Comparison of ENCODE assay signal across 1 cellular context in genomic region chr1:93846151-93846928, GRCh38.
TF ChIP-seq lines count a peak whose summit lies in the region.

No MANE protein-coding gene starts in this region.

TF ChIP-seq in HEK293, 187 proteins besides CTCF, POLR2A, EP300 and RAD21 (continued from another document and continues in another):
- TF ChIP-seq HIC1 (tag by site-specific recombination; IDR thresholded peaks at IDR 0.05) (peak; percentile 58), ZNF600 (tag by site-specific recombination; IDR thresholded peaks at IDR 0.05) (peak; percentile 68), ZBTB49 (tag by site-specific recombination; IDR thresholded peaks at IDR 0.05; ENCODE audit: low read depth) (no peak), ZNF24 (tag by site-specific recombination; IDR thresholded peaks at IDR 0.05) (no peak; the same call in 1 of the 2 replicates), ZNF302 (tag by site-specific recombination; IDR thresholded peaks at IDR 0.05; ENCODE audit: low read depth) (no peak), INSM2 (tag by site-specific recombination; IDR thresholded peaks at IDR 0.05) (no peak), KLF1 (tag by site-specific recombination; IDR thresholded peaks at IDR 0.05) (peak; percentile 78), KLF16 (tag by site-specific recombination; IDR thresholded peaks at IDR 0.05) (no peak; the same call in 1 of the 2 replicates), GLIS2 (tag by site-specific recombination; IDR thresholded peaks at IDR 0.05) (peak; percentile 22; the same call in 1 of the 2 replicates), ZNF610 (tag by site-specific recombination; IDR thresholded peaks at IDR 0.05; ENCODE audit: borderline replicate concordance) (no peak), ZFP41 (tag by site-specific recombination; IDR thresholded peaks at IDR 0.05; ENCODE audit: borderline replicate concordance) (no peak), ZNF555 (tag by site-specific recombination; conservative IDR thresholded peaks at IDR 0.05) (no peak), ZNF692 (tag by site-specific recombination; IDR thresholded peaks at IDR 0.05) (0 out of 2 replicates have a peak, but pooled peaks have one; percentile 19), ZNF416 (tag by site-specific recombination; IDR thresholded peaks at IDR 0.05) (no peak), ZNF596 (tag by site-specific recombination; IDR thresholded peaks at IDR 0.05) (no peak), ZNF335 (tag by site-specific recombination; conservative IDR thresholded peaks at IDR 0.05) (peak; percentile 62), PBX3 (CRISPR knock-in tag; IDR thresholded peaks at IDR 0.05) (no peak; the same call in 1 of the 2 replicates), SP3 (tag by site-specific recombination; IDR thresholded peaks at IDR 0.05) (peak; percentile 66), EGR2 (tag by site-specific recombination; IDR thresholded peaks at IDR 0.05; ENCODE audit: low read depth) (peak; percentile 67), KLF10 (tag by site-specific recombination; IDR thresholded peaks at IDR 0.05) (peak; percentile 77; the same call in 1 of the 2 replicates), ZNF747 (tag by site-specific recombination; IDR thresholded peaks at IDR 0.05) (no peak), ZXDB (tag by site-specific recombination; IDR thresholded peaks at IDR 0.05) (peak; percentile 99), ZNF175 (tag by site-specific recombination; IDR thresholded peaks at IDR 0.05) (no peak), ZEB2 (tag by site-specific recombination; IDR thresholded peaks at IDR 0.05) (peak; percentile 83; the same call in 1 of the 2 replicates), ZNF174 (tag by site-specific recombination; IDR thresholded peaks at IDR 0.05) (no peak), ZNF221 (tag by site-specific recombination; IDR thresholded peaks at IDR 0.05; ENCODE audit: borderline replicate concordance) (no peak), ZNF624 (tag by site-specific recombination; IDR thresholded peaks at IDR 0.05) (no peak), MZF1 (tag by site-specific recombination; IDR thresholded peaks at IDR 0.05; ENCODE audit: borderline replicate concordance) (no peak), SCRT2 (tag by site-specific recombination; IDR thresholded peaks at IDR 0.05) (no peak), ELK4 (IDR thresholded peaks at IDR 0.05; ENCODE audit: borderline replicate concordance, low read depth, low read length) (no peak), ZNF140 (tag by site-specific recombination; IDR thresholded peaks at IDR 0.05) (no peak), ZNF341 (tag by site-specific recombination; IDR thresholded peaks at IDR 0.05; ENCODE audit: low read depth) (no peak; the same call in none of the 2 replicates), SALL2 (tag by site-specific recombination; IDR thresholded peaks at IDR 0.05; ENCODE audit: borderline replicate concordance) (no peak), YY1 (tag by site-specific recombination; IDR thresholded peaks at IDR 0.05) (no peak), GLIS1 (tag by site-specific recombination; IDR thresholded peaks at IDR 0.05) (no peak), ZNF76 (tag by site-specific recombination; IDR thresholded peaks at IDR 0.05; ENCODE audit: borderline replicate concordance, low read depth) (0 out of 2 replicates have a peak, but pooled peaks have one; percentile 48), ZNF623 (tag by site-specific recombination; IDR thresholded peaks at IDR 0.05) (no peak), ZNF785 (tag by site-specific recombination; IDR thresholded peaks at IDR 0.05) (peak; percentile 58; the same call in 1 of the 2 replicates), ZNF488 (tag by site-specific recombination; IDR thresholded peaks at IDR 0.05) (no peak)
- TF ChIP-seq, protein P1, sequence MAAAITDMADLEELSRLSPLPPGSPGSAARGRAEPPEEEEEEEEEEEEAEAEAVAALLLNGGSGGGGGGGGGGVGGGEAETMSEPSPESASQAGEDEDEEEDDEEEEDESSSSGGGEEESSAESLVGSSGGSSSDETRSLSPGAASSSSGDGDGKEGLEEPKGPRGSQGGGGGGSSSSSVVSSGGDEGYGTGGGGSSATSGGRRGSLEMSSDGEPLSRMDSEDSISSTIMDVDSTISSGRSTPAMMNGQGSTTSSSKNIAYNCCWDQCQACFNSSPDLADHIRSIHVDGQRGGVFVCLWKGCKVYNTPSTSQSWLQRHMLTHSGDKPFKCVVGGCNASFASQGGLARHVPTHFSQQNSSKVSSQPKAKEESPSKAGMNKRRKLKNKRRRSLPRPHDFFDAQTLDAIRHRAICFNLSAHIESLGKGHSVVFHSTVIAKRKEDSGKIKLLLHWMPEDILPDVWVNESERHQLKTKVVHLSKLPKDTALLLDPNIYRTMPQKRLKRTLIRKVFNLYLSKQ (tag by site-specific recombination; IDR thresholded peaks at IDR 0.05; ENCODE audit: borderline replicate concordance): no peak
- TF ChIP-seq, protein P2, sequence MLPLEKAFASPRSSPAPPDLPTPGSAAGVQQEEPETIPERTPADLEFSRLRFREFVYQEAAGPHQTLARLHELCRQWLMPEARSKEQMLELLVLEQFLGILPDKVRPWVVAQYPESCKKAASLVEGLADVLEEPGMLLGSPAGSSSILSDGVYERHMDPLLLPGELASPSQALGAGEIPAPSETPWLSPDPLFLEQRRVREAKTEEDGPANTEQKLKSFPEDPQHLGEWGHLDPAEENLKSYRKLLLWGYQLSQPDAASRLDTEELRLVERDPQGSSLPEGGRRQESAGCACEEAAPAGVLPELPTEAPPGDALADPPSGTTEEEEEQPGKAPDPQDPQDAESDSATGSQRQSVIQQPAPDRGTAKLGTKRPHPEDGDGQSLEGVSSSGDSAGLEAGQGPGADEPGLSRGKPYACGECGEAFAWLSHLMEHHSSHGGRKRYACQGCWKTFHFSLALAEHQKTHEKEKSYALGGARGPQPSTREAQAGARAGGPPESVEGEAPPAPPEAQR (tag by site-specific recombination; IDR thresholded peaks at IDR 0.05): no peak
- TF ChIP-seq, protein P3, sequence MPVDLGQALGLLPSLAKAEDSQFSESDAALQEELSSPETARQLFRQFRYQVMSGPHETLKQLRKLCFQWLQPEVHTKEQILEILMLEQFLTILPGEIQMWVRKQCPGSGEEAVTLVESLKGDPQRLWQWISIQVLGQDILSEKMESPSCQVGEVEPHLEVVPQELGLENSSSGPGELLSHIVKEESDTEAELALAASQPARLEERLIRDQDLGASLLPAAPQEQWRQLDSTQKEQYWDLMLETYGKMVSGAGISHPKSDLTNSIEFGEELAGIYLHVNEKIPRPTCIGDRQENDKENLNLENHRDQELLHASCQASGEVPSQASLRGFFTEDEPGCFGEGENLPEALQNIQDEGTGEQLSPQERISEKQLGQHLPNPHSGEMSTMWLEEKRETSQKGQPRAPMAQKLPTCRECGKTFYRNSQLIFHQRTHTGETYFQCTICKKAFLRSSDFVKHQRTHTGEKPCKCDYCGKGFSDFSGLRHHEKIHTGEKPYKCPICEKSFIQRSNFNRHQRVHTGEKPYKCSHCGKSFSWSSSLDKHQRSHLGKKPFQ (tag by site-specific recombination; IDR thresholded peaks at IDR 0.05): no peak
- TF ChIP-seq, protein P4, sequence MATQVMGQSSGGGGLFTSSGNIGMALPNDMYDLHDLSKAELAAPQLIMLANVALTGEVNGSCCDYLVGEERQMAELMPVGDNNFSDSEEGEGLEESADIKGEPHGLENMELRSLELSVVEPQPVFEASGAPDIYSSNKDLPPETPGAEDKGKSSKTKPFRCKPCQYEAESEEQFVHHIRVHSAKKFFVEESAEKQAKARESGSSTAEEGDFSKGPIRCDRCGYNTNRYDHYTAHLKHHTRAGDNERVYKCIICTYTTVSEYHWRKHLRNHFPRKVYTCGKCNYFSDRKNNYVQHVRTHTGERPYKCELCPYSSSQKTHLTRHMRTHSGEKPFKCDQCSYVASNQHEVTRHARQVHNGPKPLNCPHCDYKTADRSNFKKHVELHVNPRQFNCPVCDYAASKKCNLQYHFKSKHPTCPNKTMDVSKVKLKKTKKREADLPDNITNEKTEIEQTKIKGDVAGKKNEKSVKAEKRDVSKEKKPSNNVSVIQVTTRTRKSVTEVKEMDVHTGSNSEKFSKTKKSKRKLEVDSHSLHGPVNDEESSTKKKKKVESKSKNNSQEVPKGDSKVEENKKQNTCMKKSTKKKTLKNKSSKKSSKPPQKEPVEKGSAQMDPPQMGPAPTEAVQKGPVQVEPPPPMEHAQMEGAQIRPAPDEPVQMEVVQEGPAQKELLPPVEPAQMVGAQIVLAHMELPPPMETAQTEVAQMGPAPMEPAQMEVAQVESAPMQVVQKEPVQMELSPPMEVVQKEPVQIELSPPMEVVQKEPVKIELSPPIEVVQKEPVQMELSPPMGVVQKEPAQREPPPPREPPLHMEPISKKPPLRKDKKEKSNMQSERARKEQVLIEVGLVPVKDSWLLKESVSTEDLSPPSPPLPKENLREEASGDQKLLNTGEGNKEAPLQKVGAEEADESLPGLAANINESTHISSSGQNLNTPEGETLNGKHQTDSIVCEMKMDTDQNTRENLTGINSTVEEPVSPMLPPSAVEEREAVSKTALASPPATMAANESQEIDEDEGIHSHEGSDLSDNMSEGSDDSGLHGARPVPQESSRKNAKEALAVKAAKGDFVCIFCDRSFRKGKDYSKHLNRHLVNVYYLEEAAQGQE (tag by site-specific recombination; IDR thresholded peaks at IDR 0.05): peak; percentile 25; the same call in 1 of the 2 replicates
